19 cellular contexts compared by ENCODE assay signal in the genomic region with DNA sequence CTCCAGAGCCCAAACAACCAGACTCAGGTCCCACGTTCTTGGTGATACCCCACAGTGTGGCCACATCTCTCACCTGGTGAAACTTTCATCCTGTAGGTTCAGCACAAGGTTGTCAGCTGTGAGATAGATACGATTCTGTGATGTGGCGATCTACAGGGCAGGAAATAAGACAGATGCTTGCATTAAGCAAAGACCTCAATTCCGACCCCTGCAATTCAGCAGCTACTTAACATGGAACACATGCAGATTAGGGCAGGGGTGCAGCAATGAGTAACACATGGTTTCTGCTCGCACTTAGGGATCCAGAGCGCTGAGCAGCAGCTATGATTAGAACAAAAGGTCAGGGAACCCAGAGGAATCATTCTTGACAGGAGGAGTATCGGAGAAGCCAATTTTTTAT. TPM values are rescaled to one million over a fixed set of nuclear protein-coding genes. Genes with fewer than 3 reads are reported as not detected.
DNase-seq lines count a peak whose midpoint lies in the region; ATAC-seq and TF ChIP-seq lines count a peak whose summit lies in the region.
"Had no signal": no experiment of that assay in that cellular context is flagged by ENCODE, and none has a peak within 500 bp of the region (broad histone marks: within the 10 kb centered on the region; RNA-seq: fewer than 3 reads in every experiment).

No MANE protein-coding gene starts in this region.

- peaks cover 72% of the 10 kb centered on the region for H3K4me1 Mint-ChIP-seq in activated naive CD4-positive, alpha-beta T cell treated with anti-CD3 and anti-CD28 coated beads for 36 hours (ENCODE audit: low read depth)
- peaks cover 84% of the 10 kb centered on the region for H3K4me1 Mint-ChIP-seq in stimulated activated naive CD8-positive, alpha-beta T cell treated with anti-CD3 and anti-CD28 coated beads, Interleukin-15, amount 100 ng/mL, for 72 hours

- intact Hi-C loops in activated naive CD4-positive, alpha-beta T cell treated with anti-CD3 and anti-CD28 coated beads for 36 hours (cut with micrococcal nuclease), result no loop called here

- no peaks in the 10 kb centered on the region for H3K27me3 ChIP-seq in endocrine pancreas (ENCODE audit: control insufficient read depth, insufficient read depth, low read length)
- H3K27me3 ChIP-seq: breast epithelium, right lobe of liver had no signal

- no peaks in the 10 kb centered on the region for H3K9me3 Mint-ChIP-seq in activated naive CD4-positive, alpha-beta T cell treated with anti-CD3 and anti-CD28 coated beads for 36 hours
- no peaks in the 10 kb centered on the region for H3K9me3 Mint-ChIP-seq in stimulated activated naive CD8-positive, alpha-beta T cell treated with anti-CD3 and anti-CD28 coated beads, Interleukin-15, amount 100 ng/mL, for 72 hours
- H3K9me3 Mint-ChIP-seq: naive thymus-derived CD8-positive, alpha-beta T cell had no signal

- no peaks in the 10 kb centered on the region for H3K36me3 ChIP-seq in endocrine pancreas (ENCODE audit: control insufficient read depth, insufficient read depth, low read length)

- H3K27ac ChIP-seq in VCaP, result peak overlapping the region; percentile 96

- H3K4me3 ChIP-seq in endocrine pancreas (ENCODE audit: control insufficient read depth, insufficient read depth, low read length), result no peak overlapping the region
- H3K4me3 ChIP-seq: breast epithelium, right lobe of liver had no signal

- H3K36me3 Mint-ChIP-seq in activated naive CD4-positive, alpha-beta T cell treated with anti-CD3 and anti-CD28 coated beads for 36 hours (ENCODE audit: low read depth), result peaks cover 46% of the 10 kb centered on the region

- H3K27me3 Mint-ChIP-seq in activated naive CD4-positive, alpha-beta T cell treated with anti-CD3 and anti-CD28 coated beads for 36 hours (ENCODE audit: low read depth), result no peaks in the 10 kb centered on the region
- H3K27me3 Mint-ChIP-seq in stimulated activated naive CD8-positive, alpha-beta T cell treated with anti-CD3 and anti-CD28 coated beads, Interleukin-15, amount 100 ng/mL, for 72 hours, result no peaks in the 10 kb centered on the region
- H3K27me3 Mint-ChIP-seq: naive thymus-derived CD8-positive, alpha-beta T cell had no signal

- H3K27ac Mint-ChIP-seq in activated naive CD4-positive, alpha-beta T cell treated with anti-CD3 and anti-CD28 coated beads for 36 hours, result peak overlapping the region; percentile 93
- H3K27ac Mint-ChIP-seq in stimulated activated naive CD8-positive, alpha-beta T cell treated with anti-CD3 and anti-CD28 coated beads, Interleukin-15, amount 100 ng/mL, for 72 hours, result peak overlapping the region; percentile 57 to 75

- peak overlapping the region; percentile 39 for H3K9ac ChIP-seq in endocrine pancreas (ENCODE audit: control insufficient read depth, insufficient read depth, low read length)

- H3K9me3 ChIP-seq in endocrine pancreas (ENCODE audit: control insufficient read depth, low read length), result no peaks in the 10 kb centered on the region
- H3K9me3 ChIP-seq: breast epithelium, right lobe of liver had no signal

- no peaks in the 10 kb centered on the region for H3K4me1 ChIP-seq in endocrine pancreas (ENCODE audit: control insufficient read depth, insufficient read depth, low read length)

- ATAC-seq in stimulated activated naive CD8-positive, alpha-beta T cell treated with anti-CD3 and anti-CD28 coated beads, Interleukin-15, amount 100 ng/mL, for 72 hours, result no peak
- no peak for ATAC-seq in GM18498 (IDR thresholded peaks at IDR 0.05; ENCODE audit: unreplicated experiment)
- no peak for ATAC-seq in HG03565 (IDR thresholded peaks at IDR 0.05; ENCODE audit: unreplicated experiment)
- ATAC-seq: left ventricle myocardium superior; naive thymus-derived CD8-positive, alpha-beta T cell; right lobe of liver had no signal

- H3K4me3 Mint-ChIP-seq in activated naive CD4-positive, alpha-beta T cell treated with anti-CD3 and anti-CD28 coated beads for 36 hours, result peak overlapping the region; percentile 43
- no peak overlapping the region for H3K4me3 Mint-ChIP-seq in stimulated activated naive CD8-positive, alpha-beta T cell treated with anti-CD3 and anti-CD28 coated beads, Interleukin-15, amount 100 ng/mL, for 72 hours

- TF ChIP-seq CTCF in VCaP (conservative IDR thresholded peaks at IDR 0.05), result no peak

- no peak for DNase-seq in activated naive CD4-positive, alpha-beta T cell treated with anti-CD3 and anti-CD28 coated beads for 36 hours
- DNase-seq in activated naive CD4-positive, alpha-beta T cell treated with Interleukin-2 at 50 U/mL for 16 hours, result no peak
- DNase-seq in stimulated activated naive CD8-positive, alpha-beta T cell treated with anti-CD3 and anti-CD28 coated beads, Interleukin-15, amount 100 ng/mL, for 72 hours, result no peak
- no peak for DNase-seq in AML-193 (lab: John Stamatoyannopoulos, UW)
- DNase-seq: DMS153; effector CD4-positive, alpha-beta T cell; left ventricle myocardium superior; naive thymus-derived CD8-positive, alpha-beta T cell; NCI-H2029 treated with DMSO at 0.1 percent for 48 hours; stimulated activated CD4-positive, alpha-beta T cell treated with anti-CD3 and anti-CD28 coated beads, Interleukin-2, amount 100 ng/mL, for 48 hours; SW 1271; trophoblast cell had no signal

- CTCF ChIA-PET in activated naive CD4-positive, alpha-beta T cell treated with anti-CD3 and anti-CD28 coated beads for 36 hours (lab: Charles Lee), result interaction anchor here (0.7 to 12.0 kb wide), 6 partner anchors 8 to 75 kb away, joined by 3 to 397 read pairs (median 4); a partner anchor contains a TSS

RNA-seq across cellular contexts. Expression of a gene that starts 4.1 kb away (rescaled TPM):
- 100 to 1,000 TPM; 389 to 392 TPM for total RNA-seq in activated naive CD4-positive, alpha-beta T cell treated with anti-CD3 and anti-CD28 coated beads for 36 hours

RNA-seq across cellular contexts. Expression of a gene that starts 4.4 kb away (rescaled TPM):
- 10 to 100 TPM; 89.1 to 91.9 TPM for total RNA-seq in activated naive CD4-positive, alpha-beta T cell treated with anti-CD3 and anti-CD28 coated beads for 36 hours

RNA-seq across cellular contexts. Expression of a gene that starts 15.2 kb away (rescaled TPM):
- total RNA-seq in activated naive CD4-positive, alpha-beta T cell treated with anti-CD3 and anti-CD28 coated beads for 36 hours, result 100 to 1,000 TPM; 334 to 348 TPM

RNA-seq across cellular contexts. Expression of a gene that starts 22.5 kb away (rescaled TPM):
- 100 to 1,000 TPM; 242 to 245 TPM for total RNA-seq in activated naive CD4-positive, alpha-beta T cell treated with anti-CD3 and anti-CD28 coated beads for 36 hours

RNA-seq across cellular contexts. Expression of a gene that starts 22.7 kb away (rescaled TPM):
- not detected for total RNA-seq in activated naive CD4-positive, alpha-beta T cell treated with anti-CD3 and anti-CD28 coated beads for 36 hours
- total RNA-seq: breast epithelium; left ventricle myocardium superior; M059J; naive thymus-derived CD8-positive, alpha-beta T cell; right lobe of liver had no signal
